ENCODE assay signal across 27 cellular contexts in the genomic region with DNA sequence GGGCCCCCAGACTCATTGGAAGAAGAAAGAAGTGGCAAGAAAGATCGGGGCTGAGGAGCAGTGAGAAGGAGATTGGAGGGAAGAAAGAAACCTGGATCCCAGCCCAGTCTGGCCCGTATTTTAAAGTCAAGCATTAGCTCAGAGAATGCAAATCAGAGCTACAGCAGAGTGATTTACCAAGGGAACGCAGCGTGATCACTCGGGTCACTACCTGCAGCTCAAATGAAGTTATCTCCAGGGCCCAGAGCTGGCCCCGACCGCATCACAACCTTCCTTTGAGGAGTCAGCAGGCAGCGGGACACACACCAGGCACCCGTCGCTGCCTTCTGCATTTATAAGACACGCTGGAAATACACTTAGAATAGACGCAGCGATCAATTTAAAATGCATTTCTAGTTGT.
"Had no signal": no experiment of that assay in that cellular context is flagged by ENCODE, and none has a peak within 500 bp of the region (broad histone marks: within the 10 kb centered on the region; RNA-seq: fewer than 3 reads in every experiment).

No MANE protein-coding gene starts in this region.

- H3K4me1 ChIP-seq: adrenal gland, breast epithelium had no signal

- H3K27ac ChIP-seq: adrenal gland, breast epithelium, SK-N-MC, VCaP had no signal

- H3K27ac Mint-ChIP-seq: activated CD4-positive, alpha-beta memory T cell treated with anti-CD3 and anti-CD28 coated beads for 36 hours; activated CD4-positive, alpha-beta T cell treated with anti-CD3 and anti-CD28 coated beads, Interleukin-2, amount 10 ng/mL, durations not matched to agents 7 days and 5 days; activated naive CD8-positive, alpha-beta T cell; activated T-helper 1 cell treated with anti-CD3 and anti-CD28 coated beads, Interleukin-12 subunit alpha, Interleukin-12 subunit beta, Interleukin-2, Interleukin-4 antibody, amounts not matched to agents 30 ng/mL and 10 ng/mL and 1 ng/mL, durations not matched to agents 14 hours and 24 hours and 36 hours had no signal

- H3K36me3 ChIP-seq: adrenal gland, breast epithelium had no signal

- H3K4me3 ChIP-seq: adrenal gland, breast epithelium, SK-N-MC had no signal

- H3K27me3 Mint-ChIP-seq: activated CD4-positive, alpha-beta memory T cell treated with anti-CD3 and anti-CD28 coated beads for 36 hours; activated CD4-positive, alpha-beta T cell treated with anti-CD3 and anti-CD28 coated beads, Interleukin-2, amount 10 ng/mL, durations not matched to agents 7 days and 5 days; activated naive CD8-positive, alpha-beta T cell; activated T-cell treated with anti-CD3 and anti-CD28 coated beads, Interleukin-2, amount 50 U/mL, for 24 hours had no signal

- H3K4me3 Mint-ChIP-seq: activated CD4-positive, alpha-beta memory T cell treated with anti-CD3 and anti-CD28 coated beads for 36 hours; activated CD4-positive, alpha-beta T cell treated with anti-CD3 and anti-CD28 coated beads, Interleukin-2, amount 10 ng/mL, durations not matched to agents 7 days and 5 days; activated naive CD8-positive, alpha-beta T cell; activated T-cell treated with anti-CD3 and anti-CD28 coated beads, Interleukin-2, amount 50 U/mL, for 24 hours; activated T-helper 1 cell treated with anti-CD3 and anti-CD28 coated beads, Interleukin-12 subunit alpha, Interleukin-12 subunit beta, Interleukin-2, Interleukin-4 antibody, amounts not matched to agents 30 ng/mL and 10 ng/mL and 1 ng/mL, durations not matched to agents 14 hours and 24 hours and 36 hours had no signal

- ATAC-seq: Panc1, Right ventricle myocardium inferior had no signal

- DNase-seq: activated CD4-positive, alpha-beta memory T cell treated with anti-CD3 and anti-CD28 coated beads for 36 hours; activated CD4-positive, alpha-beta T cell treated with anti-CD3 and anti-CD28 coated beads, Interleukin-2, amount 10 ng/mL, durations not matched to agents 7 days and 5 days; activated CD4-positive, CD25-positive, alpha-beta regulatory T cell; activated effector memory CD4-positive, alpha-beta T cell treated with Interleukin-2 at 50 U/mL for 16 hours; activated naive CD4-positive, alpha-beta T cell; activated T-cell treated with anti-CD3 and anti-CD28 coated beads, Interleukin-2, amount 50 U/mL, for 24 hours; anterior cingulate cortex; Karpas-422; MM.1S; NCI-H1105; NCI-H1436; NCI-H1694 treated with DMSO at 0.1 percent for 48 hours; NCI-H2029 treated with DMSO at 0.1 percent for 48 hours; NCI-H510A treated with DMSO at 0.1 percent for 48 hours; NCI-H69; NK-92 treated with Interleukin-12 subunit alpha and Interleukin-12 subunit beta, amount 100 ng/mL, for 24 hours; OCI-M1; RPMI8226; T-helper 1 cell had no signal

- H3K27me3 ChIP-seq: adrenal gland, breast epithelium had no signal
